In genomic region chr1:152328801-152329391, GRCh38 we compare ENCODE assay signal across 29 cellular contexts. TPM values are rescaled to one million over a fixed set of nuclear protein-coding genes. Genes with fewer than 3 reads are reported as not detected.
DNase-seq lines count a peak whose midpoint lies in the region; ATAC-seq, FAIRE-seq and TF ChIP-seq lines count a peak whose summit lies in the region.
"Had no signal": no experiment of that assay in that cellular context is flagged by ENCODE, and none has a peak within 500 bp of the region (broad histone marks: within the 10 kb centered on the region; RNA-seq: fewer than 3 reads in every experiment).

No MANE protein-coding gene starts in this region.

- peak; percentile 49 for DNase-seq in GM03348 (ENCODE audit: low spot score)
- peak; percentile 88 for DNase-seq in NCI-H226
- no peak for DNase-seq in keratinocyte (ENCODE audit: low read depth, low spot score)
- DNase-seq in urothelium cell line (ENCODE audit: low spot score), result peak; percentile 53
- DNase-seq in mucosa of gallbladder (ENCODE audit: low spot score), result no peak
- DNase-seq in pons (ENCODE audit: low spot score), result no peak
- DNase-seq: activated CD4-positive, alpha-beta T cell treated with anti-CD3 and anti-CD28 coated beads for 48 hours; activated naive CD4-positive, alpha-beta T cell treated with anti-CD3 and anti-CD28 coated beads, Interleukin-2, amount 50 U/mL, for 16 hours; anterior cingulate cortex; BE2C; Calu3; foreskin keratinocyte; immature natural killer cell; lower lobe of right lung; NCI-H1048; NCI-H187 treated with DMSO at 0.1 percent for 48 hours; NCI-H446; psoas muscle; SIG-M5; stimulated activated CD4-positive, alpha-beta T cell treated with anti-CD3 and anti-CD28 coated beads, Interleukin-4, amount 100 ng/mL, for 24 hours; stimulated activated naive CD8-positive, alpha-beta T cell treated with anti-CD3 and anti-CD28 coated beads, Interleukin-15, Interleukin-2, amounts not matched to agents 100 U/mL and 50 U/mL, for 24 hours; thyroid gland had no signal

- H3K4me1 ChIP-seq in keratinocyte (ENCODE audit: control insufficient read depth, extremely low read depth, insufficient read depth, low read length), result peaks cover 12% of the 10 kb centered on the region
- H3K4me1 ChIP-seq: BE2C, foreskin keratinocyte, lower lobe of right lung, psoas muscle, thyroid gland had no signal

- H3K27me3 ChIP-seq in keratinocyte (ENCODE audit: control insufficient read depth, extremely low read depth, insufficient read depth, low read length), result no peaks in the 10 kb centered on the region
- H3K27me3 ChIP-seq: BE2C, foreskin keratinocyte, thyroid gland had no signal

- no peak overlapping the region for H3K27ac ChIP-seq in keratinocyte (ENCODE audit: control insufficient read depth, insufficient read depth, low read length)
- H3K27ac ChIP-seq: foreskin keratinocyte, KMS-11, lower lobe of right lung, psoas muscle, thyroid gland had no signal

- no peaks in the 10 kb centered on the region for H3K79me2 ChIP-seq in keratinocyte (ENCODE audit: control insufficient read depth, insufficient read depth, low read length)

- H3K9ac ChIP-seq in keratinocyte (ENCODE audit: control insufficient read depth, extremely low read depth, insufficient read depth, low read length), result no peak overlapping the region
- H3K9ac ChIP-seq: KMS-11 had no signal

- H3K4me3 ChIP-seq in keratinocyte (ENCODE audit: control insufficient read depth in 2 of 3, extremely low read depth in 1 of 3, insufficient read depth in 2 of 3, low read depth in 1 of 3, low read length in 3 of 3), result no peak overlapping the region
- H3K4me3 ChIP-seq: lower lobe of right lung, psoas muscle, smooth muscle cell, thyroid gland had no signal

- no peaks in the 10 kb centered on the region for H3K9me3 ChIP-seq in keratinocyte (ENCODE audit: control insufficient read depth, low read depth, low read length)
- H3K9me3 ChIP-seq: BE2C, lower lobe of right lung, psoas muscle, thyroid gland had no signal

- peak overlapping the region; percentile 23 for H2AFZ ChIP-seq in keratinocyte (ENCODE audit: control insufficient read depth, low read length)

- H3K36me3 ChIP-seq in keratinocyte (ENCODE audit: control insufficient read depth in 2 of 2, extremely low read depth in 1 of 2, insufficient read depth in 2 of 2, low read length in 2 of 2), result no peaks in the 10 kb centered on the region
- H3K36me3 ChIP-seq: BE2C, lower lobe of right lung, thyroid gland had no signal

- dilution Hi-C loops in keratinocyte (cut with MboI; ENCODE audit: extremely low pct_ligation_motif_present, low sequenced_read_pairs), result no loop called here

- ATAC-seq in GM19324 (IDR thresholded peaks at IDR 0.05; ENCODE audit: low FRiP score, unreplicated experiment), result no peak
- ATAC-seq: foreskin keratinocyte; lower lobe of right lung; psoas muscle; stimulated activated naive CD8-positive, alpha-beta T cell treated with anti-CD3 and anti-CD28 coated beads, Interleukin-15, Interleukin-2, amounts not matched to agents 100 U/mL and 50 U/mL, for 24 hours had no signal

- peak; percentile 23 for FAIRE-seq in keratinocyte (lab: Jason Lieb, UNC)
- FAIRE-seq in urothelium cell line (lab: Jason Lieb, UNC), result peak; percentile 30
- FAIRE-seq: GM18507 had no signal

- no peak for TF ChIP-seq CTCF in keratinocyte (optimal IDR thresholded peaks at IDR 0.05 in 1 of 3, IDR thresholded peaks at IDR 0.05 in 1 of 3, conservative IDR thresholded peaks at IDR 0.05 in 1 of 3; ENCODE audit: extremely low read depth in 1 of 3, insufficient read depth in 2 of 3, low read length in 3 of 3)

- H4K20me1 ChIP-seq in keratinocyte (ENCODE audit: control insufficient read depth, extremely low read depth, insufficient read depth, low read length), result no peaks in the 10 kb centered on the region

- no peak overlapping the region for H3K4me2 ChIP-seq in keratinocyte (ENCODE audit: control insufficient read depth, extremely low read depth, insufficient read depth, low read depth, low read length)
- H3K4me2 ChIP-seq: KMS-11, smooth muscle cell had no signal

- no peaks in the 10 kb centered on the region for H3K9me1 ChIP-seq in keratinocyte (ENCODE audit: control insufficient read depth, extremely low read depth, insufficient read depth, low read length)

RNA-seq across cellular contexts. Expression of gene FLG, which starts 3.9 kb away (rescaled TPM):
- 8.7 to 8.8 TPM (median 8.8 TPM) in 3 replicates for polyA plus RNA-seq in keratinocyte
- 947 TPM for polyA plus RNA-seq in keratinocyte (2011; ENCODE audit: low read depth)
- 4.6 and 4.7 TPM in 2 replicates for polyA plus RNA-seq in keratinocyte (2011; cell fraction: cytosol; rRNA removed)
- 49.3 and 61.5 TPM in 2 replicates for polyA plus RNA-seq in keratinocyte (2011; cell fraction: nucleus; rRNA removed)
- 8.5 and 340 TPM in 2 replicates for polyA plus RNA-seq in keratinocyte (2012; ENCODE audit: low replicate concordance)
- 14.1 to 36.8 TPM (median 32.6 TPM) in 3 replicates for polyA minus RNA-seq in keratinocyte
- polyA minus RNA-seq in keratinocyte (2011; cell fraction: cytosol; rRNA and poly(A)+ RNA removed), result 7.7 TPM
- 72.9 and 80.9 TPM in 2 replicates for polyA minus RNA-seq in keratinocyte (2011; cell fraction: nucleus; rRNA and poly(A)+ RNA removed)
- total RNA-seq in mucosa of gallbladder, result not detected
- total RNA-seq: Calu3; dermis microvascular lymphatic vessel endothelial cell; HT-29; lower lobe of right lung; psoas muscle; smooth muscle cell; T-helper 1 cell treated with Interleukin-12 subunit alpha and Interleukin-12 subunit beta and Interleukin-4 antibody, amounts not matched to agents 30 ng/mL and 1 ng/mL, for 36 hours had no signal
- polyA plus RNA-seq: smooth muscle cell had no signal

RNA-seq across cellular contexts. Expression of gene FLG2, which starts 30.9 kb away (rescaled TPM):
- 0.15 to 0.98 TPM (median 0.41 TPM) in 3 replicates for polyA plus RNA-seq in keratinocyte
- polyA plus RNA-seq in keratinocyte (2011; ENCODE audit: low read depth), result 156 TPM
- polyA plus RNA-seq in keratinocyte (2011; cell fraction: cytosol; rRNA removed), result 0.05 and 0.34 TPM in 2 replicates
- 1.0 and 2.8 TPM in 2 replicates for polyA plus RNA-seq in keratinocyte (2011; cell fraction: nucleus; rRNA removed)
- polyA plus RNA-seq in keratinocyte (2012; ENCODE audit: low replicate concordance), result 0.29 and 106 TPM in 2 replicates
- 0.73 to 4.8 TPM (median 1.2 TPM) in 3 replicates for polyA minus RNA-seq in keratinocyte
- 0.19 TPM for polyA minus RNA-seq in keratinocyte (2011; cell fraction: cytosol; rRNA and poly(A)+ RNA removed)
- 3.7 and 6.6 TPM in 2 replicates for polyA minus RNA-seq in keratinocyte (2011; cell fraction: nucleus; rRNA and poly(A)+ RNA removed)
- total RNA-seq in mucosa of gallbladder, result not detected
- total RNA-seq: Calu3; dermis microvascular lymphatic vessel endothelial cell; HT-29; lower lobe of right lung; psoas muscle; smooth muscle cell; T-helper 1 cell treated with Interleukin-12 subunit alpha and Interleukin-12 subunit beta and Interleukin-4 antibody, amounts not matched to agents 30 ng/mL and 1 ng/mL, for 36 hours; thyroid gland had no signal
- polyA plus RNA-seq: immature natural killer cell, psoas muscle, smooth muscle cell had no signal

Comparison
In these comparisons a context has a peak if more than half of its experiments do, and no peak if none do; other contexts are left out.
1. DNase-seq: peak in GM03348 (single experiment), NCI-H226 (single experiment) and urothelium cell line (single experiment); none in keratinocyte (single experiment), mucosa of gallbladder (single experiment) and pons (single experiment).